ENCODE assay signal across 8 cellular contexts in the genomic region with DNA sequence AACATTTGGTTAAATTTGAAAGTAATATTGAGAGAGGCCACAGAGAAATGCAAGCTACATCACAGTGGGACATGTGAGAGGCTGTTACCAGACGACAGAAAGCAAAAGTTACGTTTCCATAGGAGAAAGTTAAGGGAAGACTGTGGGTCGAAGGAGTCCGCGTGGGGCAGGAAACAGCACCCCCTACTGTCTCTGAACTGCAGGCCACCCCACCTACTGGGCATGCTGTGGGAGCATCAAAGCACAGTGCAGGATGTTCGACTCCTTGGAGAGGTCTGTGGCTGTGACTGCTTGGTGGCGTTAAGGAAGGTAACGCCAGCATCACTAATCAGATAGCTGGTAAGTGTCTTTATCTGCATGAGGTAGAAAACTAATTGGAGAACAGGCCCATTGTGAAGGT.
DNase-seq lines count a peak whose midpoint lies in the region; ATAC-seq and TF ChIP-seq lines count a peak whose summit lies in the region.

No MANE protein-coding gene starts in this region.

- no peaks in the 10 kb centered on the region for H3K9me3 ChIP-seq in body of pancreas

- no peaks in the 10 kb centered on the region for H3K36me3 ChIP-seq in body of pancreas (replicated peaks in 1 of 2; ENCODE audit: insufficient read depth in 1 of 2, low read depth in 2 of 2)

- intact Hi-C loops in activated naive CD4-positive, alpha-beta T cell treated with anti-CD3 and anti-CD28 coated beads for 36 hours (cut with micrococcal nuclease) = loop anchor here (1.0 to 10.0 kb wide), 3 partner anchors 251 to 609 kb away; no protein-coding TSS in a partner anchor
- intact Hi-C loops in body of pancreas (cut with DNase I) = no loop called here

- H3K27me3 ChIP-seq in body of pancreas = no peaks in the 10 kb centered on the region

- no peaks in the 10 kb centered on the region for H3K4me1 Mint-ChIP-seq in activated naive CD4-positive, alpha-beta T cell treated with anti-CD3 and anti-CD28 coated beads for 36 hours (ENCODE audit: low read depth)

- no peaks in the 10 kb centered on the region for H3K36me3 Mint-ChIP-seq in activated naive CD4-positive, alpha-beta T cell treated with anti-CD3 and anti-CD28 coated beads for 36 hours (ENCODE audit: low read depth)

- no peak overlapping the region for H3K27ac Mint-ChIP-seq in activated naive CD4-positive, alpha-beta T cell treated with anti-CD3 and anti-CD28 coated beads for 36 hours

- no peak for TF ChIP-seq POLR2A in body of pancreas (IDR thresholded peaks at IDR 0.05)

- H3K4me3 ChIP-seq in body of pancreas = no peak overlapping the region

- CTCF ChIA-PET in activated naive CD4-positive, alpha-beta T cell treated with anti-CD3 and anti-CD28 coated beads for 36 hours (lab: Charles Lee) = interaction anchor here (1.3 kb wide), 1 partner anchor 610 kb away, joined by 6 read pairs; no protein-coding TSS in a partner anchor

- 21 to 32% methylated on average over 8 of the region's 8 CpGs for WGBS in body of pancreas, 2 donors

- H3K4me1 ChIP-seq in body of pancreas = no peaks in the 10 kb centered on the region

- H3K4me3 Mint-ChIP-seq in activated naive CD4-positive, alpha-beta T cell treated with anti-CD3 and anti-CD28 coated beads for 36 hours = no peak overlapping the region

- peak; percentile 52 for DNase-seq in activated naive CD4-positive, alpha-beta T cell treated with anti-CD3 and anti-CD28 coated beads for 36 hours
- DNase-seq in activated naive CD4-positive, alpha-beta T cell treated with anti-CD3 and anti-CD28 coated beads, Interleukin-2, amount 50 U/mL, for 16 hours = no peak
- DNase-seq in NOMO-1 treated with dmso at 0.1 percent for 144 hours (lab: John Stamatoyannopoulos, UW; ENCODE audit: unreplicated experiment) (peak; percentile 12), body of pancreas (peak; percentile 32 to 61 (median 46)), lung microvascular endothelial cell (ENCODE audit: low read depth in 2 of 2) (peak; percentile 36 to 74), NCI-H1417 treated with DMSO at 0.1 percent for 48 hours (lab: John Stamatoyannopoulos, UW) (no peak)
- DNase-seq in activated effector memory CD4-positive, alpha-beta T cell treated with anti-CD3 and anti-CD28 coated beads, Interleukin-2, amount 50 U/mL, for 16 hours = no peak

- H3K27me3 Mint-ChIP-seq in activated naive CD4-positive, alpha-beta T cell treated with anti-CD3 and anti-CD28 coated beads for 36 hours (ENCODE audit: low read depth) = peaks cover 2% of the 10 kb centered on the region

- no peak overlapping the region for H3K27ac ChIP-seq in body of pancreas

- TF ChIP-seq CTCF in body of pancreas (IDR thresholded peaks at IDR 0.05) = peak; percentile 46 to 72 (median 64)

- H3K9me3 Mint-ChIP-seq in activated naive CD4-positive, alpha-beta T cell treated with anti-CD3 and anti-CD28 coated beads for 36 hours = no peaks in the 10 kb centered on the region

- ATAC-seq in HG02610 (IDR thresholded peaks at IDR 0.05; ENCODE audit: unreplicated experiment) = peak; percentile 76
- ATAC-seq in body of pancreas = peak; percentile 60

Comparison
In these comparisons a context has a peak if more than half of its experiments do, and no peak if none do; other contexts are left out.
1. DNase-seq: peak in activated naive CD4-positive, alpha-beta T cell treated with anti-CD3 and anti-CD28 coated beads for 36 hours (single experiment), NOMO-1 treated with dmso at 0.1 percent for 144 hours (single experiment), body of pancreas (4 of 4) and lung microvascular endothelial cell (2 of 2); none in activated naive CD4-positive, alpha-beta T cell treated with anti-CD3 and anti-CD28 coated beads, Interleukin-2, amount 50 U/mL, for 16 hours (single experiment), NCI-H1417 treated with DMSO at 0.1 percent for 48 hours (single experiment) and activated effector memory CD4-positive, alpha-beta T cell treated with anti-CD3 and anti-CD28 coated beads, Interleukin-2, amount 50 U/mL, for 16 hours (single experiment).